8 cellular contexts compared by ENCODE assay signal in genomic region chr3:114214542-114215341, GRCh38. TPM values are rescaled to one million over a fixed set of nuclear protein-coding genes. Genes with fewer than 3 reads are reported as not detected.
DNase-seq lines count a peak whose midpoint lies in the region; TF ChIP-seq lines count a peak whose summit lies in the region.

No MANE protein-coding gene starts in this region.

- DNase-seq in breast epithelium (ENCODE audit: low spot score in 2 of 2) (no peak), mammary epithelial cell (no peak), fibroblast of the aortic adventitia (ENCODE audit: low read depth) (no peak), transverse colon (no peak), GM10248 (ENCODE audit: extremely low spot score) (no peak), NCI-H82 treated with DMSO at 0.1 percent for 48 hours (lab: John Stamatoyannopoulos, UW; ENCODE audit: unreplicated experiment) (no peak), amygdala (lab: John Stamatoyannopoulos, UW) (no peak)

- TF ChIP-seq CTCF in breast epithelium (IDR thresholded peaks at IDR 0.05) (no peak), mammary epithelial cell (conservative IDR thresholded peaks at IDR 0.05 in 1 of 2, IDR thresholded peaks at IDR 0.05 in 1 of 2; ENCODE audit: extremely low read depth in 1 of 2, insufficient read depth in 1 of 2, low read depth in 1 of 2, low read length in 2 of 2) (no peak), OCI-LY1 (IDR thresholded peaks at IDR 0.05; ENCODE audit: low read length) (no peak), fibroblast of the aortic adventitia (IDR thresholded peaks at IDR 0.05; ENCODE audit: insufficient read depth, low read length) (no peak), transverse colon (IDR thresholded peaks at IDR 0.05) (no peak), GM10248 (IDR thresholded peaks at IDR 0.05; ENCODE audit: control extremely low read depth, extremely low read depth, low read depth, missing control alignments) (no peak)

- H3K9me3 ChIP-seq in breast epithelium (no peaks in the 10 kb centered on the region), mammary epithelial cell (replicated peaks; ENCODE audit: insufficient read depth, low read length) (no peaks in the 10 kb centered on the region), OCI-LY1 (ENCODE audit: low read length) (no peaks in the 10 kb centered on the region), transverse colon (no peaks in the 10 kb centered on the region)

- H3K36me3 ChIP-seq in breast epithelium (no peaks in the 10 kb centered on the region), mammary epithelial cell (ENCODE audit: insufficient read depth, low read length) (no peaks in the 10 kb centered on the region), OCI-LY1 (ENCODE audit: insufficient read depth, low read length) (no peaks in the 10 kb centered on the region), transverse colon (no peaks in the 10 kb centered on the region)

- no peaks in the 10 kb centered on the region for H4K20me1 ChIP-seq in mammary epithelial cell (ENCODE audit: insufficient read depth, low read length)
- no peaks in the 10 kb centered on the region for H4K20me1 ChIP-seq in OCI-LY1 (ENCODE audit: insufficient read depth, low read length)

- dilution Hi-C loops in mammary epithelial cell (cut with HindIII; ENCODE audit: low sequenced_read_pairs), result no loop called here

- CTCF ChIA-PET in mammary epithelial cell (lab: Charles Lee; ENCODE audit: low non-redundant PET) (no interaction called here), GM10248 (lab: Yijun Ruan, JAX) (interaction anchor here (1.0 to 1.5 kb wide), 5 partner anchors 10 to 206 kb away, joined by 3 to 9 read pairs (median 5); no protein-coding TSS in a partner anchor)

- H3K4me3 ChIP-seq in breast epithelium (peak overlapping the region; percentile 19 to 52 (median 21)), mammary epithelial cell (replicated peaks in 1 of 3; ENCODE audit: insufficient read depth in 1 of 3, low read depth in 2 of 3, low read length in 3 of 3) (no peak overlapping the region), OCI-LY1 (ENCODE audit: low read depth, low read length, poor library complexity, severe bottlenecking) (peak overlapping the region; percentile 55), fibroblast of the aortic adventitia (ENCODE audit: low read depth, low read length) (peak overlapping the region; percentile 52), transverse colon (peak overlapping the region in 1 of 4 donors; percentile 22)

- POLR2A ChIA-PET in GM10248 (lab: Yijun Ruan, JAX), result no interaction called here

- in situ Hi-C loops in mammary epithelial cell (cut with MboI; ENCODE audit: low sequenced_read_pairs in 2 of 2), result no loop called here
- in situ Hi-C loops in transverse colon (cut with MboI; ENCODE audit: low pct_ligation_motif_present in 1 of 4, low pct_unique_long_range_greater_than_20kb in 1 of 4, low sequenced_read_pairs in 3 of 4), result no loop called here

- H3K27ac ChIP-seq in breast epithelium (peak overlapping the region in 1 of 2 donors; percentile 48), mammary epithelial cell (ENCODE audit: insufficient read depth, low read depth, low read length) (no peak overlapping the region), OCI-LY1 (ENCODE audit: low read depth, low read length, poor library complexity, severe bottlenecking) (peak overlapping the region; percentile 95), transverse colon (peak overlapping the region; percentile 44 to 61 (median 52))

- TF ChIP-seq POLR2A in breast epithelium (IDR thresholded peaks at IDR 0.05) (no peak), transverse colon (IDR thresholded peaks at IDR 0.05) (no peak)

- H3K4me2 ChIP-seq in mammary epithelial cell (ENCODE audit: insufficient read depth, low read depth, low read length) (no peak overlapping the region), OCI-LY1 (ENCODE audit: low read length) (peak overlapping the region; percentile 65)

- H2AFZ ChIP-seq in mammary epithelial cell (ENCODE audit: low read depth, low read length), result no peak overlapping the region
- no peak overlapping the region for H2AFZ ChIP-seq in OCI-LY1 (ENCODE audit: low read length)

- H3K4me1 ChIP-seq in breast epithelium (peaks cover 0 to 4% of the 10 kb centered on the region in 2 donors), mammary epithelial cell (ENCODE audit: insufficient read depth, low read length) (no peaks in the 10 kb centered on the region), OCI-LY1 (ENCODE audit: insufficient read depth, low read length, severe bottlenecking) (peaks cover 74% of the 10 kb centered on the region), transverse colon (no peaks in the 10 kb centered on the region)

- 84% methylated on average over 6 of the region's 6 CpGs for WGBS in mammary epithelial cell (ENCODE audit: low coverage, missing lambda C conversion rate)
- 55 to 64% methylated on average over 5 to 6 of the region's 6 CpGs for WGBS in transverse colon (ENCODE audit: low coverage in 1 of 2), 2 donors

- intact Hi-C loops in breast epithelium (cut with DNase I; ENCODE audit: low total_unique reads) (no loop called here), mammary epithelial cell (cut with micrococcal nuclease) (no loop called here), transverse colon (cut with DNase I; ENCODE audit: low total_unique reads) (no loop called here)

- no peaks in the 10 kb centered on the region for H3K9me2 ChIP-seq in OCI-LY1 (ENCODE audit: low read depth, low read length)

- H3F3A ChIP-seq in OCI-LY1 (ENCODE audit: insufficient read depth, low read length), result 0 out of 2 replicates have a peak, but pooled peaks cover 5% of the 10 kb centered on the region

- BruUV-seq in mammary epithelial cell (replicated peaks; lab: Mats Ljungman, UMichigan), result no TSS peak

- no peak for TF ChIP-seq EP300 in transverse colon (IDR thresholded peaks at IDR 0.05; ENCODE audit: low read depth)

- H3K9ac ChIP-seq in mammary epithelial cell (ENCODE audit: insufficient read depth, low read length) (no peak overlapping the region), OCI-LY1 (ENCODE audit: low read length) (peak overlapping the region; percentile 68)

- H3K27me3 ChIP-seq in breast epithelium (no peaks in the 10 kb centered on the region), mammary epithelial cell (ENCODE audit: insufficient read depth, low read length) (no peaks in the 10 kb centered on the region), OCI-LY1 (ENCODE audit: insufficient read depth, low read length) (no peaks in the 10 kb centered on the region), transverse colon (no peaks in the 10 kb centered on the region)

- H3K79me2 ChIP-seq in mammary epithelial cell (ENCODE audit: insufficient read depth, low read length) (no peaks in the 10 kb centered on the region), OCI-LY1 (ENCODE audit: insufficient read depth, low read length) (no peaks in the 10 kb centered on the region)

RNA-seq across cellular contexts. Expression of gene ZNF80, which starts 22.6 kb away (rescaled TPM):
- under 1 TPM in 2 of 3 donors, not detected in 1; 0.16 to 0.33 TPM for total RNA-seq in breast epithelium
- not detected for total RNA-seq in mammary epithelial cell
- polyA plus RNA-seq in mammary epithelial cell, result not detected
- not detected for polyA minus RNA-seq in mammary epithelial cell
- not detected in 2 replicates for total RNA-seq in fibroblast of the aortic adventitia (ENCODE audit: low replicate concordance)
- total RNA-seq in transverse colon, result not detected

RNA-seq across cellular contexts. Expression of gene DRD3, which starts 35.9 kb away (rescaled TPM):
- total RNA-seq in breast epithelium (not detected), mammary epithelial cell (not detected), fibroblast of the aortic adventitia (ENCODE audit: low replicate concordance) (not detected in 2 replicates), transverse colon (not detected)
- polyA plus RNA-seq in mammary epithelial cell, result not detected
- polyA minus RNA-seq in mammary epithelial cell, result not detected

Comparison
In these comparisons a context has a peak if more than half of its experiments do, and no peak if none do; other contexts are left out.
1. H3K4me3 ChIP-seq: peak in breast epithelium (3 of 3), OCI-LY1 (single experiment) and fibroblast of the aortic adventitia (single experiment); none in mammary epithelial cell (0 of 3).